In the genomic region with DNA sequence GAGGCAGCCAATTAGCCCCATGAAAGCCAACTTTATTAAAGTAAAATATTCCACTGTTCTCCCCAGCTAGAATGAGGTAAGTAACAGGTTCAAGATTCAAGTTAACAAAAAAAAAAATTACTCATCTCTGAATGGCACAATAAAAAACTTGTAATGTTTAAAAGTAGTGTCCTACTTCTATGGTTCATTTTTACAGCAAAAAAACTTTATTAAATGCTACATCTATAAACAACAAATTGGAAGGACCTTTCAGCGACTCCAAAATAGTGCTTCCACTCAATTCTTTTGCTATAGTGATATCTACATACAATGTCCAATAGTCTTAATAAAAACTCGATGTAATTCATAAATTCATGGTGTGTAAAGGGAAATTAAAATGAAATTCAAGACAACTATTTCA, we compare ENCODE assay signal across 11 cellular contexts.
"Had no signal": no experiment of that assay in that cellular context is flagged by ENCODE, and none has a peak within 500 bp of the region (broad histone marks: within the 10 kb centered on the region; RNA-seq: fewer than 3 reads in every experiment).

No MANE protein-coding gene starts in this region.

- FAIRE-seq: H1, H54 had no signal

- H3K4me1 ChIP-seq: HAP-1 had no signal

- H3K9me3 Mint-ChIP-seq: GM23338, H9, HFFc6 had no signal

- H3K4me3 Mint-ChIP-seq: GM23338, H9, HFFc6 had no signal

- DNase-seq: GM23248, GOT3, H7, H9, HCEC 1CT, HFFc6 had no signal

- H3K9me3 ChIP-seq: HAP-1 had no signal

- H3K27ac Mint-ChIP-seq: GM23338, HFFc6 had no signal

- H3K9ac ChIP-seq: GM23248 had no signal

- H3K27ac ChIP-seq: GM23248 had no signal

- ATAC-seq: GM23338, HCT116 had no signal

- H2AFZ ChIP-seq: GM23248, GM23338 had no signal

- H3K4me2 ChIP-seq: GM23338 had no signal

- H3K4me3 ChIP-seq: GM23248, GM23338, HAP-1 had no signal
